8 cellular contexts compared by ENCODE assay signal in the genomic region with DNA sequence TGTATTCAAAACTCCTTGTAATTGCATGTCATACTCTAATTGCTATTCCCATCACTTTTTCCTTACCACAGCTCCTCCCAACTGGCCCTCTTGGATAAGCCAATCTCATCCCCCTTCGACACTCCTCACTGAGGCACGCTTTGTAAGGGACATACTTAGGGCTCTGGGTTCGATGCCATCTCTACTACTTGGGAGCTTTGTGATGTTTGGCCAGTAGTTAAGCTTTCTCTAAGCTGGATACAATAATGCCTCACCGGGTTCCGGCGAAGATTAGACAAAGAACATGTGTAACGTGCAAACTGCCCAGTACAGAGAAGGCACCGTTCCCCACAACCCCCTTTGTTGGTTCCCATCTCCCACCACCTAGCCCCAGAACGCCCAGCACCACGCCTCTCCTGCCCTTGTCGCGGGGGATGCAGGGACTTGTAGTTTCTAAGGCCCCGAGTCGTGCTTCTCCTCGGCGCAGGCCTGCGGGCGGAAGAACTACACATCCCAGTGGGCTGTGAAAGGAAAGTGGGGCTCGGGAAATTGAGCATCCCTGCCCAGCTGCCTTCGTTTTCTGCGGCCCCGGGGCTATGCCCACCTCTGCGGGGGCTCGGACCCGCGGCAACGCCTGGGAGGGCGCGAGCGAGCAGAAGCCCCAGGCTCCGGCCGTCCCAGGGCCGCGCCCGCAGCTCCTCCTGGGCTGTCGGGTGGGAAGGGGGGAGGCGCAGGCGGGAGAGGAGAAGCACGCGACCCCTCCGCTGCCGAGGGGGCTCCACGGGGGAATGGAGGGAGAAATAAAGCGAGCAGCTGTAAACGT. TPM values are rescaled to one million over a fixed set of nuclear protein-coding genes. Genes with fewer than 3 reads are reported as not detected.
DNase-seq lines count a peak whose midpoint lies in the region; ATAC-seq and TF ChIP-seq lines count a peak whose summit lies in the region.

No MANE protein-coding gene starts in this region.

- no peaks in the 10 kb centered on the region for H3K4me1 ChIP-seq in BE2C

- H3K27me3 ChIP-seq in BE2C: no peaks in the 10 kb centered on the region

- no peaks in the 10 kb centered on the region for H3K36me3 ChIP-seq in BE2C

- no peaks in the 10 kb centered on the region for H3K9me3 ChIP-seq in BE2C

- peak; percentile 95 for DNase-seq in BE2C
- peak; percentile 73 for DNase-seq in GM19240 (ENCODE audit: insufficient read length, low spot score)
- peak; percentile 92 for DNase-seq in NCI-H510A (lab: John Stamatoyannopoulos, UW)
- peak; percentile 81 for DNase-seq in activated CD4-positive, alpha-beta T cell treated with anti-CD3 and anti-CD28 coated beads for 1 hour
- peak; percentile 88 for DNase-seq in cerebellum (ENCODE audit: low spot score)
- DNase-seq in kidney glomerular epithelial cell (lab: John Stamatoyannopoulos, UW): peak; percentile 80
- DNase-seq in stimulated activated CD4-positive, alpha-beta T cell treated with anti-CD3 and anti-CD28 coated beads, Interleukin-15, amount 100 ng/mL, for 24 hours: peak; percentile 94

- no peak for TF ChIP-seq CTCF in BE2C (IDR thresholded peaks at IDR 0.05; ENCODE audit: low read depth, low read length)

- peak; percentile 75 for ATAC-seq in HG03442 (IDR thresholded peaks at IDR 0.05; ENCODE audit: unreplicated experiment)

- peak overlapping the region; percentile 85 for H3K4me3 ChIP-seq in BE2C (ENCODE audit: low read depth, low read length)

RNA-seq across cellular contexts. Expression of gene ZDHHC14, which starts 1.1 kb away (rescaled TPM):
- polyA plus RNA-seq in BE2C (2012; ENCODE audit: insufficient read depth, insufficient read length, low read depth): 0.88 TPM
- 14.2 TPM for total RNA-seq in cerebellum

RNA-seq across cellular contexts. Expression of gene TMEM242, which starts 56.5 kb away (rescaled TPM):
- 13.0 TPM for polyA plus RNA-seq in BE2C (2012; ENCODE audit: insufficient read depth, insufficient read length, low read depth)
- total RNA-seq in cerebellum: 12.5 TPM

Comparison
In these comparisons a context has a peak if more than half of its experiments do, and no peak if none do; other contexts are left out.
1. Peak in every context shown above with its lines: DNase-seq, ATAC-seq and H3K4me3 ChIP-seq.